In genomic region chr1:148386617-148387016, GRCh38 we compare ENCODE assay signal across 14 cellular contexts.
"Had no signal": no experiment of that assay in that cellular context is flagged by ENCODE, and none has a peak within 500 bp of the region (broad histone marks: within the 10 kb centered on the region; RNA-seq: fewer than 3 reads in every experiment).

No MANE protein-coding gene starts in this region.

- H3K4me1 ChIP-seq: neural progenitor cell had no signal

- H3K4me3 Mint-ChIP-seq: neural progenitor cell had no signal

- H3K27ac ChIP-seq: heart left ventricle, neural progenitor cell, pancreas, testis had no signal

- H3K36me3 ChIP-seq: heart left ventricle, neural progenitor cell, pancreas had no signal

- H3K4me3 ChIP-seq: heart left ventricle, neural progenitor cell, pancreas, testis had no signal

- ATAC-seq: pancreas; stimulated activated naive CD8-positive, alpha-beta T cell treated with anti-CD3 and anti-CD28 coated beads, Interleukin-15, Interleukin-2, amounts not matched to agents 100 U/mL and 50 U/mL, for 24 hours had no signal

- H2AFZ ChIP-seq: neural progenitor cell had no signal

- H3K27me3 ChIP-seq: neural progenitor cell, pancreas, testis had no signal

- H3K9ac ChIP-seq: neural progenitor cell, SK-N-SH had no signal

- H3K9me3 ChIP-seq: heart left ventricle, pancreas, SK-N-SH, testis had no signal

- H3K4me2 ChIP-seq: neural progenitor cell, SK-N-SH had no signal

- DNase-seq: activated CD4-positive, alpha-beta T cell treated with anti-CD3 and anti-CD28 coated beads for 1 hour; activated CD8-positive, alpha-beta memory T cell treated with anti-CD3 and anti-CD28 coated beads for 24 hours; activated effector memory CD4-positive, alpha-beta T cell treated with Interleukin-2 at 50 U/mL for 16 hours; caudate nucleus; cortex of kidney; effector CD8-positive, alpha-beta T cell; foreskin melanocyte; heart left ventricle; SK-N-SH; stimulated activated CD4-positive, alpha-beta T cell treated with anti-CD3 and anti-CD28 coated beads, Interleukin-12 subunit alpha, Interleukin-12 subunit beta, amount 100 ng/mL, for 4 hours; stimulated activated naive CD8-positive, alpha-beta T cell treated with anti-CD3 and anti-CD28 coated beads, Interleukin-15, Interleukin-2, amounts not matched to agents 100 U/mL and 50 U/mL, for 24 hours; testis had no signal
